In genomic region chr3:142888099-142888483, GRCh38 we compare ENCODE assay signal across 8 cellular contexts. TPM values are rescaled to one million over a fixed set of nuclear protein-coding genes. Genes with fewer than 3 reads are reported as not detected.
DNase-seq lines count a peak whose midpoint lies in the region; ATAC-seq and TF ChIP-seq lines count a peak whose summit lies in the region.

No MANE protein-coding gene starts in this region.

- H3K27ac ChIP-seq in subcutaneous abdominal adipose tissue (ENCODE audit: low read depth, low read length) (peak overlapping the region; percentile 97), Karpas-422 (ENCODE audit: low read length) (no peak overlapping the region)

- CTCF ChIA-PET in MCF 10A (lab: Yijun Ruan, JAX): interaction anchor here (0.5 to 1.3 kb wide), 5 partner anchors 15 to 310 kb away, joined by 3 read pairs; partner anchors contain the start of gene ATR

- no peak overlapping the region for H3K27ac Mint-ChIP-seq in activated T-cell treated with anti-CD3 and anti-CD28 coated beads, Interleukin-2, amount 50 U/mL, for 24 hours
- H3K27ac Mint-ChIP-seq in MCF 10A (ENCODE audit: low read depth, unreplicated experiment): no peak overlapping the region

- H3K4me3 ChIP-seq in kidney epithelial cell (ENCODE audit: low read depth, low read length): peak overlapping the region; percentile 61
- peak overlapping the region; percentile 52 to 91 (median 76) for H3K4me3 ChIP-seq in subcutaneous abdominal adipose tissue (ENCODE audit: low read depth in 1 of 5, low read length in 5 of 5)
- H3K4me3 ChIP-seq in Karpas-422 (ENCODE audit: low read length): no peak overlapping the region

- H3K4me3 Mint-ChIP-seq in activated T-cell treated with anti-CD3 and anti-CD28 coated beads, Interleukin-2, amount 50 U/mL, for 24 hours: peak overlapping the region; percentile 62
- H3K4me3 Mint-ChIP-seq in MCF 10A (ENCODE audit: unreplicated experiment): peak overlapping the region; percentile 75

- TF ChIP-seq CTCF in MCF 10A (IDR thresholded peaks at IDR 0.05; ENCODE audit: unreplicated experiment) (no peak), kidney epithelial cell (IDR thresholded peaks at IDR 0.05; ENCODE audit: insufficient read depth, low read length, poor library complexity, severe bottlenecking) (no peak)

- H3K4me2 ChIP-seq in Karpas-422 (ENCODE audit: low read depth, low read length, poor library complexity, severe bottlenecking): no peak overlapping the region

- H3K9ac ChIP-seq in subcutaneous abdominal adipose tissue (ENCODE audit: low read length in 5 of 5) (peak overlapping the region in 4 of 5 donors; percentile 11 to 94 (median 84)), Karpas-422 (ENCODE audit: low read length) (no peak overlapping the region)

- no peaks in the 10 kb centered on the region for H3K79me2 ChIP-seq in Karpas-422 (ENCODE audit: low read length)

- H3K9me3 ChIP-seq in subcutaneous abdominal adipose tissue (ENCODE audit: control insufficient read depth in 5 of 5, low read length in 5 of 5): no peaks in the 10 kb centered on the region
- H3K9me3 ChIP-seq in Karpas-422 (ENCODE audit: low read length): no peaks in the 10 kb centered on the region

- H3K36me3 ChIP-seq in kidney epithelial cell (ENCODE audit: control insufficient read depth, insufficient read depth, low read length) (no peaks in the 10 kb centered on the region), subcutaneous abdominal adipose tissue (ENCODE audit: control insufficient read depth in 5 of 5, insufficient read depth in 5 of 5, low read length in 5 of 5) (peaks cover 0 to 5% (median 0%) of the 10 kb centered on the region in 5 donors), Karpas-422 (ENCODE audit: insufficient read depth, low read length) (no peaks in the 10 kb centered on the region)

- no peak overlapping the region for H2AFZ ChIP-seq in Karpas-422 (ENCODE audit: low read length)

- no peaks in the 10 kb centered on the region for H3K36me3 Mint-ChIP-seq in activated T-cell treated with anti-CD3 and anti-CD28 coated beads, Interleukin-2, amount 50 U/mL, for 24 hours (ENCODE audit: low read depth)
- no peaks in the 10 kb centered on the region for H3K36me3 Mint-ChIP-seq in MCF 10A (ENCODE audit: insufficient read depth, unreplicated experiment)

- peaks cover 9% of the 10 kb centered on the region for H3K4me1 Mint-ChIP-seq in activated T-cell treated with anti-CD3 and anti-CD28 coated beads, Interleukin-2, amount 50 U/mL, for 24 hours (ENCODE audit: low read depth)
- H3K4me1 Mint-ChIP-seq in MCF 10A (ENCODE audit: insufficient read depth, unreplicated experiment): no peaks in the 10 kb centered on the region

- H3K9me2 ChIP-seq in Karpas-422 (replicated peaks; ENCODE audit: insufficient read depth, low read length): no peaks in the 10 kb centered on the region

- POLR2A ChIA-PET in MCF 10A (lab: Yijun Ruan, JAX): interaction anchor here (0.8 to 1.1 kb wide), 2 partner anchors 25 to 114 kb away, joined by 3 to 4 read pairs; no protein-coding TSS in a partner anchor

- ATAC-seq in GM21390 (IDR thresholded peaks at IDR 0.05; ENCODE audit: unreplicated experiment): no peak

- H3K27me3 Mint-ChIP-seq in activated T-cell treated with anti-CD3 and anti-CD28 coated beads, Interleukin-2, amount 50 U/mL, for 24 hours: peaks cover 76% of the 10 kb centered on the region
- no peaks in the 10 kb centered on the region for H3K27me3 Mint-ChIP-seq in MCF 10A (ENCODE audit: insufficient read depth, unreplicated experiment)

- DNase-seq in activated T-cell treated with anti-CD3 and anti-CD28 coated beads, Interleukin-2, amount 50 U/mL, for 24 hours: no peak
- no peak for DNase-seq in activated T-cell treated with anti-CD3 and anti-CD28 coated beads, Interleukin-2, amount 50 U/mL, for 48 hours
- DNase-seq in NCI-H345 (lab: John Stamatoyannopoulos, UW) (peak; percentile 43), MCF 10A (ENCODE audit: unreplicated experiment) (peak; percentile 64), kidney epithelial cell (ENCODE audit: low read depth) (no peak), Karpas-422 (no peak)

- BruUV-seq in MCF 10A (replicated peaks; lab: Mats Ljungman, UMichigan): no TSS peak

- H4K20me1 ChIP-seq in Karpas-422 (ENCODE audit: insufficient read depth, low read depth, low read length): no peaks in the 10 kb centered on the region

- H3K4me1 ChIP-seq in subcutaneous abdominal adipose tissue (ENCODE audit: control insufficient read depth in 5 of 5, insufficient read depth in 5 of 5, low read length in 5 of 5): peaks cover 0 to 47% (median 29%) of the 10 kb centered on the region in 5 donors
- H3K4me1 ChIP-seq in Karpas-422 (ENCODE audit: low read length): no peaks in the 10 kb centered on the region

- no peaks in the 10 kb centered on the region for H3K9me3 Mint-ChIP-seq in activated T-cell treated with anti-CD3 and anti-CD28 coated beads, Interleukin-2, amount 50 U/mL, for 24 hours
- no peaks in the 10 kb centered on the region for H3K9me3 Mint-ChIP-seq in MCF 10A (ENCODE audit: unreplicated experiment)

- intact Hi-C loops in MCF 10A (cut with micrococcal nuclease): no loop called here

- H3K27me3 ChIP-seq in kidney epithelial cell (ENCODE audit: control insufficient read depth, insufficient read depth, low read length) (peaks cover 7% of the 10 kb centered on the region), subcutaneous abdominal adipose tissue (ENCODE audit: control insufficient read depth in 5 of 5, insufficient read depth in 4 of 5, low read length in 5 of 5) (peaks cover 0 to 3% (median 0%) of the 10 kb centered on the region in 5 donors), Karpas-422 (ENCODE audit: low read length) (no peaks in the 10 kb centered on the region)

RNA-seq across cellular contexts. Expression of gene PCOLCE2, which starts 0.8 kb away (rescaled TPM):
- total RNA-seq in MCF 10A (2022): 3.2 and 3.4 TPM in 2 replicates
- 1.7 and 3.4 TPM in 2 replicates for total RNA-seq in kidney epithelial cell
- total RNA-seq in Karpas-422 (2014; rRNA removed; shearing (Covaris generic); ENCODE audit: low replicate concordance): not detected in 2 replicates

Comparison
In these comparisons a context has a peak if more than half of its experiments do, and no peak if none do; other contexts are left out.
1. DNase-seq: peak in NCI-H345 (single experiment) and MCF 10A (single experiment); none in activated T-cell treated with anti-CD3 and anti-CD28 coated beads, Interleukin-2, amount 50 U/mL, for 24 hours (single experiment), activated T-cell treated with anti-CD3 and anti-CD28 coated beads, Interleukin-2, amount 50 U/mL, for 48 hours (0 of 2), kidney epithelial cell (single experiment) and Karpas-422 (single experiment).